ENCODE assay signal across 18 cellular contexts in genomic region chr2:41579811-41580210, GRCh38.
DNase-seq lines count a peak whose midpoint lies in the region; ATAC-seq, FAIRE-seq and TF ChIP-seq lines count a peak whose summit lies in the region.
"Had no signal": no experiment of that assay in that cellular context is flagged by ENCODE, and none has a peak within 500 bp of the region (broad histone marks: within the 10 kb centered on the region; RNA-seq: fewer than 3 reads in every experiment).

No MANE protein-coding gene starts in this region.

- TF ChIP-seq CTCF in astrocyte of the cerebellum (IDR thresholded peaks at IDR 0.05; ENCODE audit: low read depth, low read length, missing control alignments) (no peak), fibroblast of mammary gland (conservative IDR thresholded peaks at IDR 0.05; ENCODE audit: control insufficient read depth, insufficient read depth, low read depth, low read length) (no peak)

- no peak for FAIRE-seq in H54 (lab: Jason Lieb, UNC)
- FAIRE-seq: RCC 7860 had no signal

- DNase-seq in DMS53 (lab: John Stamatoyannopoulos, UW) (peak; percentile 6), DMS53 treated with DMSO at 0.1 percent for 48 hours (lab: John Stamatoyannopoulos, UW; ENCODE audit: unreplicated experiment) (no peak), astrocyte of the cerebellum (ENCODE audit: low read depth) (peak; percentile 64), fibroblast of mammary gland (ENCODE audit: low read depth) (peak; percentile 31), smooth muscle cell of the brain vasculature (ENCODE audit: low read depth, low spot score) (peak; percentile 36), H54 (ENCODE audit: insufficient read length, low spot score) (no peak), HK-2 (ENCODE audit: unreplicated experiment) (no peak)
- DNase-seq: BE2C; Calu3; CD4-positive, CD25-positive, alpha-beta regulatory T cell; HFFc6; Karpas-422; NCI-H1105; NCI-H1694; SHP77 had no signal

- no peak for ATAC-seq in HG02973 (IDR thresholded peaks at IDR 0.05; ENCODE audit: unreplicated experiment)

- in situ Hi-C loops in astrocyte of the cerebellum (cut with HindIII; ENCODE audit: low sequenced_read_pairs): no loop called here

- H3K4me3 ChIP-seq in astrocyte of the cerebellum (ENCODE audit: low read depth, low read length) (no peak overlapping the region), fibroblast of mammary gland (ENCODE audit: control insufficient read depth, low read depth, low read length) (no peak overlapping the region)
- H3K4me3 ChIP-seq: SK-N-MC had no signal

- no peak for TF ChIP-seq POLR2A in H54 (IDR thresholded peaks at IDR 0.05; ENCODE audit: low read depth, low read length)

Comparison
In these comparisons a context has a peak if more than half of its experiments do, and no peak if none do; other contexts are left out.
1. DNase-seq: peak in DMS53 (single experiment), astrocyte of the cerebellum (single experiment), fibroblast of mammary gland (single experiment) and smooth muscle cell of the brain vasculature (single experiment); none in DMS53 treated with DMSO at 0.1 percent for 48 hours (single experiment), H54 (single experiment) and HK-2 (single experiment).